In genomic region chr2:148603562-148603920, GRCh38 we compare ENCODE assay signal across 11 cellular contexts. TPM values are rescaled to one million over a fixed set of nuclear protein-coding genes. Genes with fewer than 3 reads are reported as not detected.
A peak's percentile ranks its signal among the peaks of the same experiment; 100 is the strongest.
DNase-seq lines count a peak whose midpoint lies in the region; ATAC-seq lines count a peak whose summit lies in the region.
"Had no signal": no experiment of that assay in that cellular context is flagged by ENCODE, and none has a peak within 500 bp of the region (broad histone marks: within the 10 kb centered on the region; RNA-seq: fewer than 3 reads in every experiment).

No MANE protein-coding gene starts in this region.

- no peak overlapping the region for H3K4me3 Mint-ChIP-seq in activated naive CD8-positive, alpha-beta T cell treated with anti-CD3 and anti-CD28 coated beads, Interleukin-2, amount 10 ng/mL, durations not matched to agents 7 days and 5 days

- H3K36me3 Mint-ChIP-seq in activated naive CD8-positive, alpha-beta T cell treated with anti-CD3 and anti-CD28 coated beads, Interleukin-2, amount 10 ng/mL, durations not matched to agents 7 days and 5 days: no peaks in the 10 kb centered on the region

- H3K27ac Mint-ChIP-seq in activated naive CD8-positive, alpha-beta T cell treated with anti-CD3 and anti-CD28 coated beads, Interleukin-2, amount 10 ng/mL, durations not matched to agents 7 days and 5 days: no peak overlapping the region

- no peaks in the 10 kb centered on the region for H3K27me3 Mint-ChIP-seq in activated naive CD8-positive, alpha-beta T cell treated with anti-CD3 and anti-CD28 coated beads, Interleukin-2, amount 10 ng/mL, durations not matched to agents 7 days and 5 days

- H3K9me3 Mint-ChIP-seq in activated naive CD8-positive, alpha-beta T cell treated with anti-CD3 and anti-CD28 coated beads, Interleukin-2, amount 10 ng/mL, durations not matched to agents 7 days and 5 days: peaks cover 3% of the 10 kb centered on the region

- peak; percentile 35 for DNase-seq in activated CD4-positive, alpha-beta T cell treated with anti-CD3 and anti-CD28 coated beads for 48 hours
- no peak for DNase-seq in activated CD4-positive, alpha-beta T cell treated with anti-CD3 and anti-CD28 coated beads, Interleukin-2, amount 50 U/mL, for 4 hours
- no peak for DNase-seq in activated naive CD8-positive, alpha-beta T cell treated with anti-CD3 and anti-CD28 coated beads, Interleukin-2, amount 10 ng/mL, durations not matched to agents 7 days and 5 days
- no peak for DNase-seq in DMS 273 (lab: John Stamatoyannopoulos, UW; ENCODE audit: unreplicated experiment)
- DNase-seq in cortex of kidney (lab: John Stamatoyannopoulos, UW): no peak
- DNase-seq in NCI-H82 (lab: John Stamatoyannopoulos, UW): no peak
- DNase-seq: NCI-H774 had no signal

- POLR2A ChIA-PET in activated naive CD8-positive, alpha-beta T cell treated with anti-CD3 and anti-CD28 coated beads, Interleukin-2, amount 10 ng/mL, durations not matched to agents 7 days and 5 days (lab: Charles Lee): no interaction called here

- ATAC-seq in GM21381 (IDR thresholded peaks at IDR 0.05; ENCODE audit: unreplicated experiment) (peak; percentile 99), HG03095 (IDR thresholded peaks at IDR 0.05; ENCODE audit: unreplicated experiment) (peak; percentile 99)
- ATAC-seq in activated naive CD8-positive, alpha-beta T cell treated with anti-CD3 and anti-CD28 coated beads, Interleukin-2, amount 10 ng/mL, durations not matched to agents 7 days and 5 days (ENCODE audit: low read depth): peak; percentile 82
- ATAC-seq: A549, K562 had no signal

- peaks cover 2% of the 10 kb centered on the region for H3K4me1 Mint-ChIP-seq in activated naive CD8-positive, alpha-beta T cell treated with anti-CD3 and anti-CD28 coated beads, Interleukin-2, amount 10 ng/mL, durations not matched to agents 7 days and 5 days

RNA-seq across cellular contexts. Expression of gene EPC2, which starts 41.0 kb away (rescaled TPM):
- total RNA-seq in activated naive CD8-positive, alpha-beta T cell treated with anti-CD3 and anti-CD28 coated beads, Interleukin-2, amount 10 ng/mL, durations not matched to agents 7 days and 5 days: 10 to 100 TPM; 39.2 to 45.2 TPM
